1 cellular context compared by ENCODE assay signal in the genomic region with DNA sequence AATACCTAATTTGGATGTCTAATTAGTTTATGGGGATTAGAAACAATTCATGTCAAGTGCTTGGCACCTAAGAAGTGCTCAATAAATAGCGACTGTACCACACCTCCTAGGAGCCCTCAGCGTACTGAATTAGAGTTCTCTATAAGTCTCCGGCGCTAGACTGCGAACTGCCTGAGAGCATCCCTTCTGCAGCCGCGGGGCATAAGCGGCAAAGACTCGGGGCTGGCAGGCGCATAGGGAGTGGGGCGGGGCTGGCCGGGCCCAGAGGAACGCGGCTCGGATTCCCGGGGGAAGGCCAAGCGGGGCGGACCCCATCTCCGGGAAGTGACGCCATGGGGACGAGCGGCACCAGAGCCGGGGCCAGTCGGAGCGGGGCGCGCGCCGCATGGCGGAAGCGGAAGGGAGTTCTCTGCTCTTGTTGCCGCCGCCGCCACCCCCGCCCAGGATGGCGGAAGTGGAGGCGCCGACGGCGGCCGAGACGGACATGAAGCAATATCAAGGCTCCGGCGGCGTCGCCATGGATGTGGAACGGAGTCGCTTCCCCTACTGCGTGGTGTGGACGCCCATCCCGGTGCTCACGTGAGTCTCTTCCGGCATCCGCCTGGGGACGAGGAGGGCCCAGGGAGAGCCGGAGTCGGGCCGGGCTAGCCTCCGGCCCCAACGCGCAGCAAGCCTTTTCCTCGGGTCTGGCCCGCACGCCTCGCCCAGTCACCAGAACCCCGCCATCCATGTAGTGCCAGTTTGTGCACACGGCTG.
TF ChIP-seq lines count a peak whose summit lies in the region.

A gene with protein sequence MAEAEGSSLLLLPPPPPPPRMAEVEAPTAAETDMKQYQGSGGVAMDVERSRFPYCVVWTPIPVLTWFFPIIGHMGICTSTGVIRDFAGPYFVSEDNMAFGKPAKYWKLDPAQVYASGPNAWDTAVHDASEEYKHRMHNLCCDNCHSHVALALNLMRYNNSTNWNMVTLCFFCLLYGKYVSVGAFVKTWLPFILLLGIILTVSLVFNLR (plus strand): TSS at position 351 of the 756 bp plus-strand sequence. CDS start 35 bp downstream, at position 386.

TF ChIP-seq in IMR-90, 13 proteins besides CTCF, POLR2A, EP300 and RAD21 (continued from another document):
- TF ChIP-seq, protein P1, sequence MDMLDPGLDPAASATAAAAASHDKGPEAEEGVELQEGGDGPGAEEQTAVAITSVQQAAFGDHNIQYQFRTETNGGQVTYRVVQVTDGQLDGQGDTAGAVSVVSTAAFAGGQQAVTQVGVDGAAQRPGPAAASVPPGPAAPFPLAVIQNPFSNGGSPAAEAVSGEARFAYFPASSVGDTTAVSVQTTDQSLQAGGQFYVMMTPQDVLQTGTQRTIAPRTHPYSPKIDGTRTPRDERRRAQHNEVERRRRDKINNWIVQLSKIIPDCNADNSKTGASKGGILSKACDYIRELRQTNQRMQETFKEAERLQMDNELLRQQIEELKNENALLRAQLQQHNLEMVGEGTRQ (IDR thresholded peaks at IDR 0.05; ENCODE audit: low read depth, low read length), result peak; percentile 54
- TF ChIP-seq RCOR1 (IDR thresholded peaks at IDR 0.05; ENCODE audit: insufficient replicate concordance, low read length) (peak; percentile 77), MAFK (IDR thresholded peaks at IDR 0.05; ENCODE audit: low read depth, low read length) (no peak), CEBPB (IDR thresholded peaks at IDR 0.05; ENCODE audit: low read depth, low read length) (peak; percentile 97), CHD1 (IDR thresholded peaks at IDR 0.05; ENCODE audit: low read depth, low read length) (no peak), SMC3 (IDR thresholded peaks at IDR 0.05; ENCODE audit: low read depth, low read length) (peak; percentile 16; the same call in 1 of the 2 replicates), FOS (IDR thresholded peaks at IDR 0.05; ENCODE audit: low read depth, low read length) (no peak; the same call in none of the 2 replicates)
- TF ChIP-seq, protein P2, sequence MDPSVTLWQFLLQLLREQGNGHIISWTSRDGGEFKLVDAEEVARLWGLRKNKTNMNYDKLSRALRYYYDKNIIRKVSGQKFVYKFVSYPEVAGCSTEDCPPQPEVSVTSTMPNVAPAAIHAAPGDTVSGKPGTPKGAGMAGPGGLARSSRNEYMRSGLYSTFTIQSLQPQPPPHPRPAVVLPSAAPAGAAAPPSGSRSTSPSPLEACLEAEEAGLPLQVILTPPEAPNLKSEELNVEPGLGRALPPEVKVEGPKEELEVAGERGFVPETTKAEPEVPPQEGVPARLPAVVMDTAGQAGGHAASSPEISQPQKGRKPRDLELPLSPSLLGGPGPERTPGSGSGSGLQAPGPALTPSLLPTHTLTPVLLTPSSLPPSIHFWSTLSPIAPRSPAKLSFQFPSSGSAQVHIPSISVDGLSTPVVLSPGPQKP (IDR thresholded peaks at IDR 0.05; ENCODE audit: borderline replicate concordance, low read depth, low read length), result no peak
